Comparison of ENCODE assay signal across 1 cellular context in genomic region chr3:28326458-28326926, GRCh38.
TF ChIP-seq lines count a peak whose summit lies in the region.

No MANE protein-coding gene starts in this region.

TF ChIP-seq in HepG2, 621 proteins besides CTCF, POLR2A, EP300 and RAD21:
- TF ChIP-seq ZNF646 (CRISPR knock-in tag; IDR thresholded peaks at IDR 0.05) (no peak), E2F5 (CRISPR knock-in tag; conservative IDR thresholded peaks at IDR 0.05) (no peak), RELA (CRISPR knock-in tag; IDR thresholded peaks at IDR 0.05) (no peak), ZFP36L2 (CRISPR knock-in tag; IDR thresholded peaks at IDR 0.05) (no peak), ZSCAN25 (CRISPR knock-in tag; IDR thresholded peaks at IDR 0.05) (no peak), ZBTB42 (CRISPR knock-in tag; IDR thresholded peaks at IDR 0.05) (no peak), ZNF138 (CRISPR knock-in tag; IDR thresholded peaks at IDR 0.05; ENCODE audit: low read depth) (no peak), HDAC2 (CRISPR knock-in tag; IDR thresholded peaks at IDR 0.05) (no peak), ZNF510 (CRISPR knock-in tag; IDR thresholded peaks at IDR 0.05; ENCODE audit: low read depth) (no peak), ZNF335 (CRISPR knock-in tag; IDR thresholded peaks at IDR 0.05) (no peak), FOXP1 (IDR thresholded peaks at IDR 0.05) (no peak), FOXP1 (CRISPR knock-in tag; IDR thresholded peaks at IDR 0.05) (no peak), NFYB (CRISPR knock-in tag; IDR thresholded peaks at IDR 0.05) (no peak)
- TF ChIP-seq, protein P1, sequence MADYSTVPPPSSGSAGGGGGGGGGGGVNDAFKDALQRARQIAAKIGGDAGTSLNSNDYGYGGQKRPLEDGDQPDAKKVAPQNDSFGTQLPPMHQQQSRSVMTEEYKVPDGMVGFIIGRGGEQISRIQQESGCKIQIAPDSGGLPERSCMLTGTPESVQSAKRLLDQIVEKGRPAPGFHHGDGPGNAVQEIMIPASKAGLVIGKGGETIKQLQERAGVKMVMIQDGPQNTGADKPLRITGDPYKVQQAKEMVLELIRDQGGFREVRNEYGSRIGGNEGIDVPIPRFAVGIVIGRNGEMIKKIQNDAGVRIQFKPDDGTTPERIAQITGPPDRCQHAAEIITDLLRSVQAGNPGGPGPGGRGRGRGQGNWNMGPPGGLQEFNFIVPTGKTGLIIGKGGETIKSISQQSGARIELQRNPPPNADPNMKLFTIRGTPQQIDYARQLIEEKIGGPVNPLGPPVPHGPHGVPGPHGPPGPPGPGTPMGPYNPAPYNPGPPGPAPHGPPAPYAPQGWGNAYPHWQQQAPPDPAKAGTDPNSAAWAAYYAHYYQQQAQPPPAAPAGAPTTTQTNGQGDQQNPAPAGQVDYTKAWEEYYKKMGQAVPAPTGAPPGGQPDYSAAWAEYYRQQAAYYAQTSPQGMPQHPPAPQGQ (CRISPR knock-in tag; IDR thresholded peaks at IDR 0.05; ENCODE audit: borderline replicate concordance), result no peak
- TF ChIP-seq, protein P2, sequence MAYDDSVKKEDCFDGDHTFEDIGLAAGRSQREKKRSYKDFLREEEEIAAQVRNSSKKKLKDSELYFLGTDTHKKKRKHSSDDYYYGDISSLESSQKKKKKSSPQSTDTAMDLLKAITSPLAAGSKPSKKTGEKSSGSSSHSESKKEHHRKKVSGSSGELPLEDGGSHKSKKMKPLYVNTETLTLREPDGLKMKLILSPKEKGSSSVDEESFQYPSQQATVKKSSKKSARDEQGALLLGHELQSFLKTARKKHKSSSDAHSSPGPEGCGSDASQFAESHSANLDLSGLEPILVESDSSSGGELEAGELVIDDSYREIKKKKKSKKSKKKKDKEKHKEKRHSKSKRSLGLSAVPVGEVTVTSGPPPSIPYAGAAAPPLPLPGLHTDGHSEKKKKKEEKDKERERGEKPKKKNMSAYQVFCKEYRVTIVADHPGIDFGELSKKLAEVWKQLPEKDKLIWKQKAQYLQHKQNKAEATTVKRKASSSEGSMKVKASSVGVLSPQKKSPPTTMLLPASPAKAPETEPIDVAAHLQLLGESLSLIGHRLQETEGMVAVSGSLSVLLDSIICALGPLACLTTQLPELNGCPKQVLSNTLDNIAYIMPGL (CRISPR knock-in tag; IDR thresholded peaks at IDR 0.05; ENCODE audit: borderline replicate concordance in 1 of 2, low read depth in 1 of 2), result no peak
- TF ChIP-seq, protein P3, sequence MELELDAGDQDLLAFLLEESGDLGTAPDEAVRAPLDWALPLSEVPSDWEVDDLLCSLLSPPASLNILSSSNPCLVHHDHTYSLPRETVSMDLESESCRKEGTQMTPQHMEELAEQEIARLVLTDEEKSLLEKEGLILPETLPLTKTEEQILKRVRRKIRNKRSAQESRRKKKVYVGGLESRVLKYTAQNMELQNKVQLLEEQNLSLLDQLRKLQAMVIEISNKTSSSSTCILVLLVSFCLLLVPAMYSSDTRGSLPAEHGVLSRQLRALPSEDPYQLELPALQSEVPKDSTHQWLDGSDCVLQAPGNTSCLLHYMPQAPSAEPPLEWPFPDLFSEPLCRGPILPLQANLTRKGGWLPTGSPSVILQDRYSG (CRISPR knock-in tag; IDR thresholded peaks at IDR 0.05), result no peak
- TF ChIP-seq, protein P4, sequence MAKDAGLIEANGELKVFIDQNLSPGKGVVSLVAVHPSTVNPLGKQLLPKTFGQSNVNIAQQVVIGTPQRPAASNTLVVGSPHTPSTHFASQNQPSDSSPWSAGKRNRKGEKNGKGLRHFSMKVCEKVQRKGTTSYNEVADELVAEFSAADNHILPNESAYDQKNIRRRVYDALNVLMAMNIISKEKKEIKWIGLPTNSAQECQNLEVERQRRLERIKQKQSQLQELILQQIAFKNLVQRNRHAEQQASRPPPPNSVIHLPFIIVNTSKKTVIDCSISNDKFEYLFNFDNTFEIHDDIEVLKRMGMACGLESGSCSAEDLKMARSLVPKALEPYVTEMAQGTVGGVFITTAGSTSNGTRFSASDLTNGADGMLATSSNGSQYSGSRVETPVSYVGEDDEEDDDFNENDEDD (CRISPR knock-in tag; IDR thresholded peaks at IDR 0.05; ENCODE audit: borderline replicate concordance), result no peak
- TF ChIP-seq, protein P5, sequence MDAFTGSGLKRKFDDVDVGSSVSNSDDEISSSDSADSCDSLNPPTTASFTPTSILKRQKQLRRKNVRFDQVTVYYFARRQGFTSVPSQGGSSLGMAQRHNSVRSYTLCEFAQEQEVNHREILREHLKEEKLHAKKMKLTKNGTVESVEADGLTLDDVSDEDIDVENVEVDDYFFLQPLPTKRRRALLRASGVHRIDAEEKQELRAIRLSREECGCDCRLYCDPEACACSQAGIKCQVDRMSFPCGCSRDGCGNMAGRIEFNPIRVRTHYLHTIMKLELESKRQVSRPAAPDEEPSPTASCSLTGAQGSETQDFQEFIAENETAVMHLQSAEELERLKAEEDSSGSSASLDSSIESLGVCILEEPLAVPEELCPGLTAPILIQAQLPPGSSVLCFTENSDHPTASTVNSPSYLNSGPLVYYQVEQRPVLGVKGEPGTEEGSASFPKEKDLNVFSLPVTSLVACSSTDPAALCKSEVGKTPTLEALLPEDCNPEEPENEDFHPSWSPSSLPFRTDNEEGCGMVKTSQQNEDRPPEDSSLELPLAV (CRISPR knock-in tag; conservative IDR thresholded peaks at IDR 0.05; ENCODE audit: low read depth), result no peak
- TF ChIP-seq, protein P6, sequence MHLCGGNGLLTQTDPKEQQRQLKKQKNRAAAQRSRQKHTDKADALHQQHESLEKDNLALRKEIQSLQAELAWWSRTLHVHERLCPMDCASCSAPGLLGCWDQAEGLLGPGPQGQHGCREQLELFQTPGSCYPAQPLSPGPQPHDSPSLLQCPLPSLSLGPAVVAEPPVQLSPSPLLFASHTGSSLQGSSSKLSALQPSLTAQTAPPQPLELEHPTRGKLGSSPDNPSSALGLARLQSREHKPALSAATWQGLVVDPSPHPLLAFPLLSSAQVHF (CRISPR knock-in tag; IDR thresholded peaks at IDR 0.05), result no peak
- TF ChIP-seq, protein P7, sequence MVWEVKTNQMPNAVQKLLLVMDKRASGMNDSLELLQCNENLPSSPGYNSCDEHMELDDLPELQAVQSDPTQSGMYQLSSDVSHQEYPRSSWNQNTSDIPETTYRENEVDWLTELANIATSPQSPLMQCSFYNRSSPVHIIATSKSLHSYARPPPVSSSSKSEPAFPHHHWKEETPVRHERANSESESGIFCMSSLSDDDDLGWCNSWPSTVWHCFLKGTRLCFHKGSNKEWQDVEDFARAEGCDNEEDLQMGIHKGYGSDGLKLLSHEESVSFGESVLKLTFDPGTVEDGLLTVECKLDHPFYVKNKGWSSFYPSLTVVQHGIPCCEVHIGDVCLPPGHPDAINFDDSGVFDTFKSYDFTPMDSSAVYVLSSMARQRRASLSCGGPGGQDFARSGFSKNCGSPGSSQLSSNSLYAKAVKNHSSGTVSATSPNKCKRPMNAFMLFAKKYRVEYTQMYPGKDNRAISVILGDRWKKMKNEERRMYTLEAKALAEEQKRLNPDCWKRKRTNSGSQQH (CRISPR knock-in tag; IDR thresholded peaks at IDR 0.05; ENCODE audit: low read depth), result no peak
- TF ChIP-seq, protein P8, sequence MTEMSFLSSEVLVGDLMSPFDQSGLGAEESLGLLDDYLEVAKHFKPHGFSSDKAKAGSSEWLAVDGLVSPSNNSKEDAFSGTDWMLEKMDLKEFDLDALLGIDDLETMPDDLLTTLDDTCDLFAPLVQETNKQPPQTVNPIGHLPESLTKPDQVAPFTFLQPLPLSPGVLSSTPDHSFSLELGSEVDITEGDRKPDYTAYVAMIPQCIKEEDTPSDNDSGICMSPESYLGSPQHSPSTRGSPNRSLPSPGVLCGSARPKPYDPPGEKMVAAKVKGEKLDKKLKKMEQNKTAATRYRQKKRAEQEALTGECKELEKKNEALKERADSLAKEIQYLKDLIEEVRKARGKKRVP (CRISPR knock-in tag; IDR thresholded peaks at IDR 0.05), result no peak
TF ChIP-seq in HepG2: peak in this region for 0.
